ENCODE assay signal across 8 cellular contexts in genomic region chr12:47828967-47829482, GRCh38. TPM values are rescaled to one million over a fixed set of nuclear protein-coding genes. Genes with fewer than 3 reads are reported as not detected.
DNase-seq lines count a peak whose midpoint lies in the region; ATAC-seq, FAIRE-seq and TF ChIP-seq lines count a peak whose summit lies in the region.

No MANE protein-coding gene starts in this region.

- peak overlapping the region; percentile 57 for H2AFZ ChIP-seq in endothelial cell of umbilical vein (ENCODE audit: low read depth, low read length)

- POLR2A ChIA-PET in endothelial cell of umbilical vein (lab: Charles Lee), result interaction anchor here (0.6 to 1.2 kb wide), 3 partner anchors 8 to 123 kb away, joined by 3 to 4 read pairs (median 3); partner anchors contain the start of gene RPAP3
- POLR2A ChIA-PET in naive thymus-derived CD8-positive, alpha-beta T cell (lab: Charles Lee), result interaction anchor here (0.5 to 10.6 kb wide), 5 partner anchors 13 to 124 kb away, joined by 3 to 514 read pairs (median 4); partner anchors contain the start of genes HDAC7, RPAP3 and SLC48A1

- H3K27ac ChIP-seq in Peyer's patch (peak overlapping the region; percentile 29 to 77 (median 62)), endothelial cell of umbilical vein (ENCODE audit: insufficient read depth, low read depth, low read length) (peak overlapping the region; percentile 5)

- no TSS peak for BruUV-seq in endothelial cell of umbilical vein (replicated peaks; lab: Mats Ljungman, UMichigan)

- CTCF ChIA-PET in endothelial cell of umbilical vein (lab: Charles Lee), result interaction anchor here (0.9 to 15.5 kb wide), 11 partner anchors 10 to 123 kb away, joined by 3 to 427 read pairs (median 5); partner anchors contain the start of genes HDAC7, RAPGEF3 and RPAP3

- H3K4me3 ChIP-seq in Peyer's patch (no peak overlapping the region), endothelial cell of umbilical vein (replicated peaks in 1 of 3; ENCODE audit: insufficient read depth in 1 of 3, low read depth in 1 of 3, low read length in 3 of 3) (no peak overlapping the region)

- H3K4me1 Mint-ChIP-seq in naive thymus-derived CD8-positive, alpha-beta T cell, result peaks cover 53 to 96% (median 91%) of the 10 kb centered on the region in 4 donors
- peaks cover 23 to 31% of the 10 kb centered on the region in 2 donors for H3K4me1 Mint-ChIP-seq in immature natural killer cell

- H3K4me1 ChIP-seq in Peyer's patch (peaks cover 6 to 17% (median 12%) of the 10 kb centered on the region in 4 donors), endothelial cell of umbilical vein (ENCODE audit: control insufficient read depth, extremely low read depth, insufficient read depth, low read length) (peaks cover 10% of the 10 kb centered on the region)

- H3K9me3 ChIP-seq in Peyer's patch (no peaks in the 10 kb centered on the region), endothelial cell of umbilical vein (replicated peaks; ENCODE audit: control insufficient read depth, insufficient read depth, low read length) (no peaks in the 10 kb centered on the region)

- H3K27me3 ChIP-seq in Peyer's patch (no peaks in the 10 kb centered on the region), endothelial cell of umbilical vein (ENCODE audit: control insufficient read depth in 2 of 2, insufficient read depth in 2 of 2, low read length in 2 of 2) (no peaks in the 10 kb centered on the region)

- H3K79me2 ChIP-seq in endothelial cell of umbilical vein (ENCODE audit: control insufficient read depth, insufficient read depth, low read length), result no peaks in the 10 kb centered on the region

- H3K4me2 ChIP-seq in endothelial cell of umbilical vein (ENCODE audit: insufficient read depth, low read length), result no peak overlapping the region

- dilution Hi-C loops in endothelial cell of umbilical vein (cut with MboI; ENCODE audit: extremely low pct_ligation_motif_present, low sequenced_read_pairs), result no loop called here

- H3K9ac ChIP-seq in endothelial cell of umbilical vein (replicated peaks; ENCODE audit: extremely low read depth, insufficient read depth, low read length), result no peak overlapping the region

- no peaks in the 10 kb centered on the region for H3K36me3 Mint-ChIP-seq in naive thymus-derived CD8-positive, alpha-beta T cell
- no peaks in the 10 kb centered on the region for H3K36me3 Mint-ChIP-seq in immature natural killer cell

- peak; percentile 82 for DNase-seq in ELF-1 (ENCODE audit: low read depth, low spot score)
- peak in 1 of 3 donors; percentile 77 for DNase-seq in Peyer's patch
- DNase-seq in endothelial cell of umbilical vein (ENCODE audit: low read depth, low spot score), result peak; percentile 77
- DNase-seq in naive thymus-derived CD8-positive, alpha-beta T cell, result no peak
- no peak for DNase-seq in GM20000 (ENCODE audit: low spot score)
- no peak for DNase-seq in immature natural killer cell

- TF ChIP-seq CTCF in Peyer's patch (IDR thresholded peaks at IDR 0.05) (no peak), endothelial cell of umbilical vein (IDR thresholded peaks at IDR 0.05; ENCODE audit: extremely low read depth in 1 of 2, insufficient read depth in 1 of 2, low read depth in 1 of 2, low read length in 2 of 2) (no peak), GM20000 (IDR thresholded peaks at IDR 0.05; ENCODE audit: extremely low read depth, missing control alignments) (no peak)

- intact Hi-C loops in endothelial cell of umbilical vein (cut with micrococcal nuclease), result loop anchor here (1.0 kb wide), 1 partner anchor 9 kb away; no protein-coding TSS in a partner anchor

- no peaks in the 10 kb centered on the region for H3K36me3 ChIP-seq in Peyer's patch
- H3K36me3 ChIP-seq in endothelial cell of umbilical vein (ENCODE audit: control insufficient read depth in 2 of 2, extremely low read depth in 1 of 2, insufficient read depth in 2 of 2, low read length in 2 of 2), result no peaks in the 10 kb centered on the region

- no peak for ATAC-seq in naive thymus-derived CD8-positive, alpha-beta T cell
- ATAC-seq in GM21381 (IDR thresholded peaks at IDR 0.05; ENCODE audit: unreplicated experiment), result no peak
- no peak for ATAC-seq in GM18867 (IDR thresholded peaks at IDR 0.05; ENCODE audit: unreplicated experiment)

- peak; percentile 93 for FAIRE-seq in endothelial cell of umbilical vein (lab: Jason Lieb, UNC)

- peak overlapping the region; percentile 14 to 92 (median 72) for H3K27ac Mint-ChIP-seq in naive thymus-derived CD8-positive, alpha-beta T cell
- H3K27ac Mint-ChIP-seq in immature natural killer cell, result no peak overlapping the region

- H3K4me3 Mint-ChIP-seq in naive thymus-derived CD8-positive, alpha-beta T cell, result peak overlapping the region in 6 of 10 donors; percentile 34 to 72 (median 43)
- no peak overlapping the region for H3K4me3 Mint-ChIP-seq in immature natural killer cell

- no peaks in the 10 kb centered on the region for H3K27me3 Mint-ChIP-seq in naive thymus-derived CD8-positive, alpha-beta T cell
- H3K27me3 Mint-ChIP-seq in immature natural killer cell (ENCODE audit: low read depth in 3 of 3), result peaks cover 0 to 3% (median 3%) of the 10 kb centered on the region in 3 donors

- H4K20me1 ChIP-seq in endothelial cell of umbilical vein (replicated peaks; ENCODE audit: control insufficient read depth, extremely low read depth, insufficient read depth, low read length), result no peaks in the 10 kb centered on the region

- H3K9me3 Mint-ChIP-seq in naive thymus-derived CD8-positive, alpha-beta T cell, result no peaks in the 10 kb centered on the region
- H3K9me3 Mint-ChIP-seq in immature natural killer cell, result no peaks in the 10 kb centered on the region

- no peaks in the 10 kb centered on the region for H3K9me1 ChIP-seq in endothelial cell of umbilical vein (replicated peaks; ENCODE audit: control insufficient read depth, extremely low read depth, insufficient read depth, low read length)

- TF ChIP-seq POLR2A in Peyer's patch (IDR thresholded peaks at IDR 0.05) (no peak), endothelial cell of umbilical vein (IDR thresholded peaks at IDR 0.05; ENCODE audit: low read depth, low read length) (no peak)

TF ChIP-seq in endothelial cell of umbilical vein, 7 proteins besides CTCF, POLR2A, EP300 and RAD21:
- no peak for TF ChIP-seq EZH2 (IDR thresholded peaks at IDR 0.05; ENCODE audit: borderline replicate concordance, low read depth, low read length, severe bottlenecking)
- no peak for TF ChIP-seq MAX (IDR thresholded peaks at IDR 0.05; ENCODE audit: insufficient read depth, insufficient read length)
- TF ChIP-seq GATA2 (IDR thresholded peaks at IDR 0.05; ENCODE audit: insufficient read depth, insufficient read length, low read depth, low read length), result no peak
- TF ChIP-seq POLR2AphosphoS5 (IDR thresholded peaks at IDR 0.05; ENCODE audit: insufficient read depth, low read depth, low read length), result no peak
- no peak for TF ChIP-seq FOS (IDR thresholded peaks at IDR 0.05; ENCODE audit: borderline replicate concordance, insufficient read depth, low read length)
- TF ChIP-seq MYC (IDR thresholded peaks at IDR 0.05; ENCODE audit: low read depth, low read length), result no peak
- no peak for TF ChIP-seq JUN (IDR thresholded peaks at IDR 0.05; ENCODE audit: borderline replicate concordance, insufficient read depth, insufficient read length, low read depth)

RNA-seq across cellular contexts. Expression of gene HDAC7, which starts 9.3 kb away (rescaled TPM):
- total RNA-seq in Peyer's patch (10 to 100 TPM in 3 of 4 donors, 1 to 10 TPM in 1; 9.8 to 80.9 (median 36.8) TPM), endothelial cell of umbilical vein (249 and 252 TPM in 2 replicates)
- polyA plus RNA-seq in endothelial cell of umbilical vein (119 and 122 TPM in 2 replicates), immature natural killer cell (10 to 100 TPM in 2 of 3 donors, 1 to 10 TPM in 1; 5.9 to 29.1 (median 11.5) TPM)
- polyA plus RNA-seq in endothelial cell of umbilical vein (2011; cell fraction: cytosol; rRNA removed), result 101 and 125 TPM in 2 replicates
- 462 and 531 TPM in 2 replicates for polyA plus RNA-seq in endothelial cell of umbilical vein (2011; cell fraction: nucleus; rRNA removed)
- polyA plus RNA-seq in endothelial cell of umbilical vein (2012), result 105 and 119 TPM in 2 replicates
- polyA minus RNA-seq in endothelial cell of umbilical vein, result 81.4 and 95.8 TPM in 2 replicates
- 25.6 TPM for polyA minus RNA-seq in endothelial cell of umbilical vein (2011; cell fraction: cytosol; rRNA and poly(A)+ RNA removed)
- 127 and 192 TPM in 2 replicates for polyA minus RNA-seq in endothelial cell of umbilical vein (2011; cell fraction: nucleus; rRNA and poly(A)+ RNA removed)
- total RNA-seq in naive thymus-derived CD8-positive, alpha-beta T cell, result 100 to 1,000 TPM; 160 to 165 TPM
- polyA plus RNA-seq in naive thymus-derived CD8-positive, alpha-beta T cell, result 10 to 100 TPM; 10.2 to 30.5 (median 14.3) TPM

RNA-seq across cellular contexts. Expression of gene SLC48A1, which starts 56.0 kb away (rescaled TPM):
- total RNA-seq in Peyer's patch, result 10 to 100 TPM; 14.9 to 21.5 (median 15.9) TPM
- 17.9 and 20.3 TPM in 2 replicates for total RNA-seq in endothelial cell of umbilical vein
- polyA plus RNA-seq in endothelial cell of umbilical vein, result 17.3 and 19.8 TPM in 2 replicates
- 13.0 and 14.1 TPM in 2 replicates for polyA plus RNA-seq in endothelial cell of umbilical vein (2011; cell fraction: cytosol; rRNA removed)
- polyA plus RNA-seq in endothelial cell of umbilical vein (2011; cell fraction: nucleus; rRNA removed), result 21.7 and 24.5 TPM in 2 replicates
- polyA plus RNA-seq in endothelial cell of umbilical vein (2012), result 14.7 and 19.3 TPM in 2 replicates
- 14.9 and 20.7 TPM in 2 replicates for polyA minus RNA-seq in endothelial cell of umbilical vein
- polyA minus RNA-seq in endothelial cell of umbilical vein (2011; cell fraction: cytosol; rRNA and poly(A)+ RNA removed), result 18.2 TPM
- 7.0 and 7.5 TPM in 2 replicates for polyA minus RNA-seq in endothelial cell of umbilical vein (2011; cell fraction: nucleus; rRNA and poly(A)+ RNA removed)
- 10 to 100 TPM; 11.5 to 12.8 TPM for total RNA-seq in naive thymus-derived CD8-positive, alpha-beta T cell
- polyA plus RNA-seq in naive thymus-derived CD8-positive, alpha-beta T cell, result 10 to 100 TPM in 1 of 3 donors, 1 to 10 TPM in 2; 9.4 to 11.6 (median 9.7) TPM
- 1 to 10 TPM in 2 of 3 donors, under 1 TPM in 1; 0.54 to 5.6 (median 3.1) TPM for polyA plus RNA-seq in immature natural killer cell

Comparison
In these comparisons a context has a peak if more than half of its experiments do, and no peak if none do; other contexts are left out.
1. DNase-seq: peak in ELF-1 (single experiment) and endothelial cell of umbilical vein (single experiment); none in naive thymus-derived CD8-positive, alpha-beta T cell (0 of 10), GM20000 (single experiment) and immature natural killer cell (0 of 3).
2. H3K27ac Mint-ChIP-seq: peak in naive thymus-derived CD8-positive, alpha-beta T cell (10 of 10); none in immature natural killer cell (0 of 6).
3. H3K4me3 Mint-ChIP-seq: peak in naive thymus-derived CD8-positive, alpha-beta T cell (6 of 10); none in immature natural killer cell (0 of 5).